15 cellular contexts compared by ENCODE assay signal in genomic region chr5:14410942-14411258, GRCh38.
DNase-seq lines count a peak whose midpoint lies in the region; ATAC-seq and TF ChIP-seq lines count a peak whose summit lies in the region.
"Had no signal": no experiment of that assay in that cellular context is flagged by ENCODE, and none has a peak within 500 bp of the region (broad histone marks: within the 10 kb centered on the region; RNA-seq: fewer than 3 reads in every experiment).

No MANE protein-coding gene starts in this region.

- H3K36me3 ChIP-seq in breast epithelium (no peaks in the 10 kb centered on the region), mammary epithelial cell (ENCODE audit: insufficient read depth, low read length) (peaks cover 29% of the 10 kb centered on the region), left ventricle myocardium inferior (peaks cover 80% of the 10 kb centered on the region), prostate gland (peaks cover 0 to 6% of the 10 kb centered on the region in 2 donors), aorta (ENCODE audit: control insufficient read depth in 1 of 2, insufficient read depth in 2 of 2, low read length in 1 of 2) (peaks cover 2 to 6% of the 10 kb centered on the region in 2 donors)

- H3K27me3 ChIP-seq in breast epithelium (no peaks in the 10 kb centered on the region), mammary epithelial cell (ENCODE audit: insufficient read depth, low read length) (no peaks in the 10 kb centered on the region), left ventricle myocardium inferior (ENCODE audit: low read depth) (no peaks in the 10 kb centered on the region), prostate gland (replicated peaks; ENCODE audit: insufficient read depth) (no peaks in the 10 kb centered on the region), aorta (ENCODE audit: control insufficient read depth in 1 of 2, insufficient read depth in 2 of 2, low read length in 1 of 2) (no peaks in the 10 kb centered on the region)
- H3K27me3 ChIP-seq: dorsolateral prefrontal cortex had no signal

- H3K4me1 ChIP-seq in breast epithelium (no peaks in the 10 kb centered on the region), mammary epithelial cell (ENCODE audit: insufficient read depth, low read length) (peaks cover 14% of the 10 kb centered on the region), left ventricle myocardium inferior (peaks cover 52% of the 10 kb centered on the region), prostate gland (replicated peaks) (no peaks in the 10 kb centered on the region), aorta (ENCODE audit: control insufficient read depth in 1 of 2, insufficient read depth in 2 of 2, low read length in 2 of 2) (no peaks in the 10 kb centered on the region)
- H3K4me1 ChIP-seq: Caco-2 had no signal

- no peak for DNase-seq in breast epithelium (ENCODE audit: low spot score in 2 of 2)
- no peak for DNase-seq in mammary epithelial cell
- no peak for DNase-seq in left ventricle myocardium inferior
- DNase-seq in prostate gland (ENCODE audit: low spot score) = no peak
- DNase-seq in aorta = no peak
- no peak for DNase-seq in AG08396 (ENCODE audit: low spot score)
- no peak for DNase-seq in HUDEP-2 (lab: John Stamatoyannopoulos, UW; ENCODE audit: unreplicated experiment in 76 of 76)
- DNase-seq: activated CD4-positive, alpha-beta T cell treated with anti-CD3 and anti-CD28 coated beads, Interleukin-2, amount 50 U/mL, for 48 hours; anterior cingulate cortex; Caco-2; dorsolateral prefrontal cortex; Karpas-422; NCI-H1436; NCI-H345 had no signal

- H3K4me3 ChIP-seq in breast epithelium = no peak overlapping the region
- no peak overlapping the region for H3K4me3 ChIP-seq in mammary epithelial cell (replicated peaks in 1 of 3; ENCODE audit: insufficient read depth in 1 of 3, low read depth in 2 of 3, low read length in 3 of 3)
- H3K4me3 ChIP-seq in left ventricle myocardium inferior = no peak overlapping the region
- no peak overlapping the region for H3K4me3 ChIP-seq in prostate gland
- H3K4me3 ChIP-seq in aorta (ENCODE audit: low read length in 2 of 2) = no peak overlapping the region
- H3K4me3 ChIP-seq: dorsolateral prefrontal cortex had no signal

- 89% methylated on average over 5 of the region's 5 CpGs for WGBS in mammary epithelial cell (ENCODE audit: low coverage, missing lambda C conversion rate)
- 52% methylated on average over 5 of the region's 5 CpGs for WGBS in prostate gland
- 24 to 28% methylated on average over 5 of the region's 5 CpGs for WGBS in aorta, 2 donors

- intact Hi-C loops in breast epithelium (cut with DNase I; ENCODE audit: low total_unique reads) = no loop called here
- intact Hi-C loops in mammary epithelial cell (cut with micrococcal nuclease) = no loop called here
- intact Hi-C loops in left ventricle myocardium inferior (cut with micrococcal nuclease) = no loop called here
- intact Hi-C loops in prostate gland (cut with DNase I) = no loop called here
- intact Hi-C loops in aorta (cut with DNase I) = no loop called here

- no peak overlapping the region for H2AFZ ChIP-seq in mammary epithelial cell (ENCODE audit: low read depth, low read length)

- TF ChIP-seq CTCF in breast epithelium (IDR thresholded peaks at IDR 0.05) (no peak), mammary epithelial cell (conservative IDR thresholded peaks at IDR 0.05 in 1 of 2, IDR thresholded peaks at IDR 0.05 in 1 of 2; ENCODE audit: extremely low read depth in 1 of 2, insufficient read depth in 1 of 2, low read depth in 1 of 2, low read length in 2 of 2) (no peak), left ventricle myocardium inferior (IDR thresholded peaks at IDR 0.05; ENCODE audit: borderline replicate concordance) (no peak), prostate gland (IDR thresholded peaks at IDR 0.05) (no peak)

- dilution Hi-C loops in mammary epithelial cell (cut with HindIII; ENCODE audit: low sequenced_read_pairs) = loop anchor here (5.0 kb wide), 1 partner anchor 81 kb away; no protein-coding TSS in a partner anchor

- BruUV-seq in mammary epithelial cell (replicated peaks; lab: Mats Ljungman, UMichigan) = no TSS peak

- peak; percentile 30 for ATAC-seq in aorta (ENCODE audit: low FRiP score)
- ATAC-seq in HG03045 (IDR thresholded peaks at IDR 0.05; ENCODE audit: unreplicated experiment) = no peak

- CTCF ChIA-PET in mammary epithelial cell (lab: Charles Lee; ENCODE audit: low non-redundant PET) = no interaction called here

- in situ Hi-C loops in mammary epithelial cell (cut with MboI; ENCODE audit: low sequenced_read_pairs in 2 of 2) = loop anchor here (25.0 kb wide), 1 partner anchor 601 kb away; no protein-coding TSS in a partner anchor

- H4K20me1 ChIP-seq in mammary epithelial cell (ENCODE audit: insufficient read depth, low read length) = no peaks in the 10 kb centered on the region

- no peak overlapping the region for H3K9ac ChIP-seq in mammary epithelial cell (ENCODE audit: insufficient read depth, low read length)

- TF ChIP-seq POLR2A in breast epithelium (IDR thresholded peaks at IDR 0.05) (no peak), prostate gland (IDR thresholded peaks at IDR 0.05) (no peak)

- H3K27ac ChIP-seq in breast epithelium (peak overlapping the region; percentile 49 to 74), mammary epithelial cell (ENCODE audit: insufficient read depth, low read depth, low read length) (no peak overlapping the region), left ventricle myocardium inferior (replicated peaks) (peak overlapping the region; percentile 82), prostate gland (peak overlapping the region; percentile 10 to 51), aorta (ENCODE audit: low read depth in 1 of 2, low read length in 2 of 2) (no peak overlapping the region)

- peaks cover 20% of the 10 kb centered on the region for H3K79me2 ChIP-seq in mammary epithelial cell (ENCODE audit: insufficient read depth, low read length)

- no peaks in the 10 kb centered on the region for H3K9me3 ChIP-seq in breast epithelium
- H3K9me3 ChIP-seq in mammary epithelial cell (replicated peaks; ENCODE audit: insufficient read depth, low read length) = no peaks in the 10 kb centered on the region
- no peaks in the 10 kb centered on the region for H3K9me3 ChIP-seq in left ventricle myocardium inferior (replicated peaks)
- H3K9me3 ChIP-seq in prostate gland = no peaks in the 10 kb centered on the region
- H3K9me3 ChIP-seq in aorta (ENCODE audit: control insufficient read depth, low read length) = no peaks in the 10 kb centered on the region
- H3K9me3 ChIP-seq: Caco-2 had no signal

- H3K4me2 ChIP-seq in mammary epithelial cell (ENCODE audit: insufficient read depth, low read depth, low read length) = no peak overlapping the region

Comparison
In these comparisons a context has a peak if more than half of its experiments do, and no peak if none do; other contexts are left out.
1. H3K27ac ChIP-seq: peak in breast epithelium (2 of 2), left ventricle myocardium inferior (single experiment) and prostate gland (2 of 2); none in mammary epithelial cell (single experiment) and aorta (0 of 2).